In the genomic region with DNA sequence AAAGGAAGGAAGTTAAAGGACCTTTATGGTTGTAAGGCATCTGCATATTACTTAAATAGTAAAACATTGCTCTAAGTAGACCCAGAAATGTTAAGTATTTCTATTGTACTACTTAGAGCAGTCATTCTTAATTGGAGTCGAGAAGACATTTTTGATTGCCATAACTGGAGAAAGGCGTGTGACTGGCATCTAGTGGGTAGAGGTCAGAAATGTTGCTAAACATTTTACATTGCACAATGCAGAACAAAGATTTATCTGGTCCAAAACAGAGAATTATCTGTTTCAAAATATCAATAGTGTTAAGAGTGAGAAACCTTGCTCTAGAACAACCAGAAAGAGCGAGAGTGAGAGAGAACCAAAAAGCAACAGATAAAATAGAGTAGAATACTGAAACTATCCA, we compare ENCODE assay signal across 1 cellular context.
TF ChIP-seq lines count a peak whose summit lies in the region.

No MANE protein-coding gene starts in this region.

TF ChIP-seq in H1, 55 proteins besides CTCF, POLR2A, EP300 and RAD21:
- TF ChIP-seq ZNF274 (IDR thresholded peaks at IDR 0.05; ENCODE audit: borderline replicate concordance, extremely low read depth, low read length), result no peak
- no peak for TF ChIP-seq CBX8 (IDR thresholded peaks at IDR 0.05; ENCODE audit: borderline replicate concordance, low read depth, low read length)
- TF ChIP-seq GABPA (IDR thresholded peaks at IDR 0.05; ENCODE audit: borderline replicate concordance, insufficient read depth, low read length), result no peak
- no peak for TF ChIP-seq CREB1 (IDR thresholded peaks at IDR 0.05)
- no peak for TF ChIP-seq RNF2 (IDR thresholded peaks at IDR 0.05; ENCODE audit: borderline replicate concordance, low read depth, low read length, missing control alignments, poor library complexity, severe bottlenecking)
- no peak for TF ChIP-seq JUND (IDR thresholded peaks at IDR 0.05; ENCODE audit: low read length)
- TF ChIP-seq SIRT6 (IDR thresholded peaks at IDR 0.05; ENCODE audit: low read length), result no peak
- TF ChIP-seq SIN3A (conservative IDR thresholded peaks at IDR 0.05 in 1 of 2, IDR thresholded peaks at IDR 0.05 in 1 of 2; ENCODE audit: low read depth in 1 of 2, low read length in 2 of 2), result no peak
- TF ChIP-seq BACH1 (IDR thresholded peaks at IDR 0.05; ENCODE audit: low read length), result no peak
- TF ChIP-seq SAP30 (IDR thresholded peaks at IDR 0.05; ENCODE audit: insufficient read depth, insufficient replicate concordance, low read length), result no peak
- no peak for TF ChIP-seq YY1 (IDR thresholded peaks at IDR 0.05; ENCODE audit: low read depth, low read length)
- no peak for TF ChIP-seq CEBPB (IDR thresholded peaks at IDR 0.05; ENCODE audit: low read depth, low read length)
- no peak for TF ChIP-seq BRCA1 (IDR thresholded peaks at IDR 0.05; ENCODE audit: low read depth, low read length)
- TF ChIP-seq, protein P1, sequence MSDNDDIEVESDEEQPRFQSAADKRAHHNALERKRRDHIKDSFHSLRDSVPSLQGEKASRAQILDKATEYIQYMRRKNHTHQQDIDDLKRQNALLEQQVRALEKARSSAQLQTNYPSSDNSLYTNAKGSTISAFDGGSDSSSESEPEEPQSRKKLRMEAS (IDR thresholded peaks at IDR 0.05), result no peak
- no peak for TF ChIP-seq POU5F1 (IDR thresholded peaks at IDR 0.05; ENCODE audit: low read depth, low read length)
- TF ChIP-seq SUZ12 (IDR thresholded peaks at IDR 0.05; ENCODE audit: low read length), result no peak
- no peak for TF ChIP-seq NANOG (IDR thresholded peaks at IDR 0.05; ENCODE audit: insufficient read depth, low read depth, low read length, poor library complexity, severe bottlenecking)
- no peak for TF ChIP-seq MAFK (IDR thresholded peaks at IDR 0.05; ENCODE audit: low read depth, low read length)
- no peak for TF ChIP-seq HDAC2 (IDR thresholded peaks at IDR 0.05; ENCODE audit: borderline replicate concordance in 1 of 2, low read depth in 2 of 2, low read length in 2 of 2)
- no peak for TF ChIP-seq EGR1 (IDR thresholded peaks at IDR 0.05; ENCODE audit: borderline replicate concordance, low read depth, low read length)
